In genomic region chr10:74122060-74122459, GRCh38 we compare ENCODE assay signal across 24 cellular contexts. TPM values are rescaled to one million over a fixed set of nuclear protein-coding genes. Genes with fewer than 3 reads are reported as not detected.
DNase-seq lines count a peak whose midpoint lies in the region; ATAC-seq, FAIRE-seq and TF ChIP-seq lines count a peak whose summit lies in the region.
"Had no signal": no experiment of that assay in that cellular context is flagged by ENCODE, and none has a peak within 500 bp of the region (broad histone marks: within the 10 kb centered on the region; RNA-seq: fewer than 3 reads in every experiment).

No MANE protein-coding gene starts in this region.

- no peak overlapping the region for H3K4me2 ChIP-seq in astrocyte (ENCODE audit: low read length)

- ATAC-seq in left ventricle myocardium superior (peak; percentile 19), right cardiac atrium (no peak), HG03521 (IDR thresholded peaks at IDR 0.05; ENCODE audit: unreplicated experiment) (no peak)
- no peak for ATAC-seq in natural killer cell treated with Interleukin-12 subunit alpha and Interleukin-12 subunit beta and Interleukin-15 and Interleukin-18, amount 100 ng/mL, for 72 hours
- ATAC-seq: upper lobe of right lung had no signal

- no peaks in the 10 kb centered on the region for H3K4me1 ChIP-seq in right cardiac atrium (ENCODE audit: control insufficient read depth, insufficient read depth, low read length)
- H3K4me1 ChIP-seq in astrocyte (ENCODE audit: insufficient read depth, low read length) = peaks cover 5% of the 10 kb centered on the region

- no peaks in the 10 kb centered on the region for H3K79me2 ChIP-seq in astrocyte (ENCODE audit: insufficient read depth, low read length)

- TF ChIP-seq CTCF in astrocyte (IDR thresholded peaks at IDR 0.05; ENCODE audit: insufficient read depth, low read depth, low read length) = no peak

- H3K36me3 ChIP-seq in astrocyte (ENCODE audit: insufficient read depth, low read length) = peaks cover 63% of the 10 kb centered on the region

- peaks cover 47% of the 10 kb centered on the region for H4K20me1 ChIP-seq in astrocyte (ENCODE audit: insufficient read depth, low read length)

- POLR2A ChIA-PET in activated CD4-positive, alpha-beta T cell treated with anti-CD3 and anti-CD28 coated beads, Interleukin-2, amount 10 ng/mL, durations not matched to agents 7 days and 5 days (lab: Charles Lee) = no interaction called here

- H2AFZ ChIP-seq in astrocyte (ENCODE audit: low read depth, low read length) = no peak overlapping the region

- H3K27me3 ChIP-seq in right cardiac atrium (ENCODE audit: control insufficient read depth, insufficient read depth) = no peaks in the 10 kb centered on the region
- H3K27me3 ChIP-seq in astrocyte (ENCODE audit: insufficient read depth, low read length) = no peaks in the 10 kb centered on the region
- H3K27me3 ChIP-seq: upper lobe of right lung had no signal

- H3K9me3 ChIP-seq in right cardiac atrium (ENCODE audit: control insufficient read depth, low read length) (no peaks in the 10 kb centered on the region), astrocyte (ENCODE audit: insufficient read depth, low read depth, low read length) (no peaks in the 10 kb centered on the region)
- H3K9me3 ChIP-seq: HAP-1, upper lobe of right lung had no signal

- no peaks in the 10 kb centered on the region for H3K9me3 Mint-ChIP-seq in astrocyte (ENCODE audit: unreplicated experiment)
- no peaks in the 10 kb centered on the region for H3K9me3 Mint-ChIP-seq in natural killer cell treated with Interleukin-12 subunit alpha and Interleukin-12 subunit beta and Interleukin-15 and Interleukin-18, amount 100 ng/mL, for 72 hours
- H3K9me3 Mint-ChIP-seq in activated CD4-positive, alpha-beta T cell treated with anti-CD3 and anti-CD28 coated beads, Interleukin-2, amount 10 ng/mL, durations not matched to agents 7 days and 5 days = no peaks in the 10 kb centered on the region
- H3K9me3 Mint-ChIP-seq: activated naive CD8-positive, alpha-beta T cell treated with anti-CD3 and anti-CD28 coated beads, Interleukin-2, amount 10 ng/mL, durations not matched to agents 7 days and 5 days had no signal

- WGBS in right cardiac atrium = 54% methylated on average over 3 of the region's 3 CpGs

- no peak for FAIRE-seq in astrocyte (lab: Jason Lieb, UNC)
- FAIRE-seq: endometrium had no signal

- peaks cover 10% of the 10 kb centered on the region for H3K36me3 Mint-ChIP-seq in astrocyte (ENCODE audit: low read depth, unreplicated experiment)
- peaks cover 37% of the 10 kb centered on the region for H3K36me3 Mint-ChIP-seq in natural killer cell treated with Interleukin-12 subunit alpha and Interleukin-12 subunit beta and Interleukin-15 and Interleukin-18, amount 100 ng/mL, for 72 hours
- H3K36me3 Mint-ChIP-seq in activated CD4-positive, alpha-beta T cell treated with anti-CD3 and anti-CD28 coated beads, Interleukin-2, amount 10 ng/mL, durations not matched to agents 7 days and 5 days (ENCODE audit: low read depth) = peaks cover 61% of the 10 kb centered on the region

- H3K4me3 ChIP-seq in right cardiac atrium (ENCODE audit: low read length) (no peak overlapping the region), astrocyte (ENCODE audit: insufficient read depth, low read depth, low read length) (no peak overlapping the region)
- H3K4me3 ChIP-seq: coronary artery, HAP-1, lung, SK-N-MC, upper lobe of right lung had no signal

- H3K27ac ChIP-seq in right cardiac atrium (ENCODE audit: low read length) (no peak overlapping the region), astrocyte (ENCODE audit: low read depth, low read length) (no peak overlapping the region)
- H3K27ac ChIP-seq: C4-2B, RWPE1, SK-N-MC, upper lobe of right lung had no signal

- H3K9ac ChIP-seq in astrocyte (ENCODE audit: low read length) = no peak overlapping the region

- H3K4me1 Mint-ChIP-seq in astrocyte (ENCODE audit: low read depth, unreplicated experiment) = peaks cover 28% of the 10 kb centered on the region
- peaks cover 7 to 24% of the 10 kb centered on the region in 2 donors for H3K4me1 Mint-ChIP-seq in natural killer cell treated with Interleukin-12 subunit alpha and Interleukin-12 subunit beta and Interleukin-15 and Interleukin-18, amount 100 ng/mL, for 72 hours (ENCODE audit: low read depth in 2 of 2)
- H3K4me1 Mint-ChIP-seq in activated CD4-positive, alpha-beta T cell treated with anti-CD3 and anti-CD28 coated beads, Interleukin-2, amount 10 ng/mL, durations not matched to agents 7 days and 5 days = no peaks in the 10 kb centered on the region

- intact Hi-C loops in left ventricle myocardium superior (cut with micrococcal nuclease) (no loop called here), right cardiac atrium (cut with DNase I) (no loop called here)

- H3K4me3 Mint-ChIP-seq in astrocyte (ENCODE audit: unreplicated experiment) = no peak overlapping the region
- no peak overlapping the region for H3K4me3 Mint-ChIP-seq in natural killer cell treated with Interleukin-12 subunit alpha and Interleukin-12 subunit beta and Interleukin-15 and Interleukin-18, amount 100 ng/mL, for 72 hours
- H3K4me3 Mint-ChIP-seq in activated CD4-positive, alpha-beta T cell treated with anti-CD3 and anti-CD28 coated beads, Interleukin-2, amount 10 ng/mL, durations not matched to agents 7 days and 5 days = no peak overlapping the region
- H3K4me3 Mint-ChIP-seq: activated naive CD8-positive, alpha-beta T cell treated with anti-CD3 and anti-CD28 coated beads, Interleukin-2, amount 10 ng/mL, durations not matched to agents 7 days and 5 days had no signal

- no peaks in the 10 kb centered on the region for H3K27me3 Mint-ChIP-seq in astrocyte (ENCODE audit: low read depth, unreplicated experiment)
- no peaks in the 10 kb centered on the region for H3K27me3 Mint-ChIP-seq in natural killer cell treated with Interleukin-12 subunit alpha and Interleukin-12 subunit beta and Interleukin-15 and Interleukin-18, amount 100 ng/mL, for 72 hours
- H3K27me3 Mint-ChIP-seq in activated CD4-positive, alpha-beta T cell treated with anti-CD3 and anti-CD28 coated beads, Interleukin-2, amount 10 ng/mL, durations not matched to agents 7 days and 5 days = no peaks in the 10 kb centered on the region
- H3K27me3 Mint-ChIP-seq: activated naive CD8-positive, alpha-beta T cell treated with anti-CD3 and anti-CD28 coated beads, Interleukin-2, amount 10 ng/mL, durations not matched to agents 7 days and 5 days had no signal

- DNase-seq in left ventricle myocardium superior (no peak), right cardiac atrium (no peak), astrocyte (ENCODE audit: low read depth) (no peak), NCI-H2107 treated with DMSO at 0.1 percent for 48 hours (lab: John Stamatoyannopoulos, UW; ENCODE audit: unreplicated experiment) (no peak)
- no peak for DNase-seq in natural killer cell treated with Interleukin-12 subunit alpha and Interleukin-12 subunit beta and Interleukin-15 and Interleukin-18, amount 100 ng/mL, for 72 hours (ENCODE audit: low spot score)
- no peak for DNase-seq in activated CD4-positive, alpha-beta T cell treated with anti-CD3 and anti-CD28 coated beads, Interleukin-2, amount 10 ng/mL, durations not matched to agents 7 days and 5 days
- no peak for DNase-seq in effector CD8-positive, alpha-beta T cell (lab: John Stamatoyannopoulos, UW)
- DNase-seq: activated naive CD8-positive, alpha-beta T cell treated with anti-CD3 and anti-CD28 coated beads, Interleukin-2, amount 10 ng/mL, durations not matched to agents 7 days and 5 days; DMS 273 treated with DMSO at 0.1 percent for 48 hours; Karpas-422; NCI-H187; NCI-H2227 treated with DMSO at 0.1 percent for 48 hours; retina; stimulated activated CD4-positive, alpha-beta T cell treated with anti-CD3 and anti-CD28 coated beads, Interleukin-12 subunit alpha, Interleukin-12 subunit beta, amount 100 ng/mL, for 4 hours; stimulated activated CD4-positive, alpha-beta T cell treated with anti-CD3 and anti-CD28 coated beads, Interleukin-4, amount 100 ng/mL, for 4 hours; upper lobe of right lung had no signal

- CTCF ChIA-PET in activated CD4-positive, alpha-beta T cell treated with anti-CD3 and anti-CD28 coated beads, Interleukin-2, amount 10 ng/mL, durations not matched to agents 7 days and 5 days (lab: Charles Lee) = interaction anchor here (1.0 to 1.5 kb wide), 2 partner anchors 9 kb away, joined by 3 to 7 read pairs; no protein-coding TSS in a partner anchor

- H3K27ac Mint-ChIP-seq in astrocyte (ENCODE audit: unreplicated experiment) = peak overlapping the region; percentile 63
- peak overlapping the region; percentile 1 to 72 for H3K27ac Mint-ChIP-seq in natural killer cell treated with Interleukin-12 subunit alpha and Interleukin-12 subunit beta and Interleukin-15 and Interleukin-18, amount 100 ng/mL, for 72 hours
- H3K27ac Mint-ChIP-seq in activated CD4-positive, alpha-beta T cell treated with anti-CD3 and anti-CD28 coated beads, Interleukin-2, amount 10 ng/mL, durations not matched to agents 7 days and 5 days = no peak overlapping the region
- H3K27ac Mint-ChIP-seq: activated naive CD8-positive, alpha-beta T cell treated with anti-CD3 and anti-CD28 coated beads, Interleukin-2, amount 10 ng/mL, durations not matched to agents 7 days and 5 days had no signal

RNA-seq across cellular contexts. Expression of gene AP3M1, which starts 28.6 kb away (rescaled TPM):
- total RNA-seq in left ventricle myocardium superior = 27.9 TPM
- 10 to 100 TPM; 23.3 to 29.5 (median 27.4) TPM for total RNA-seq in right cardiac atrium
- polyA plus RNA-seq in right cardiac atrium = 12.6 TPM
- 45.9 and 50.0 TPM in 2 replicates for total RNA-seq in astrocyte
- total RNA-seq in natural killer cell treated with Interleukin-12 subunit alpha and Interleukin-12 subunit beta and Interleukin-15 and Interleukin-18, amount 100 ng/mL, for 72 hours = 10 to 100 TPM; 53.3 to 60.7 TPM
- total RNA-seq in activated CD4-positive, alpha-beta T cell treated with anti-CD3 and anti-CD28 coated beads, Interleukin-2, amount 10 ng/mL, durations not matched to agents 7 days and 5 days = 10 to 100 TPM; 42.0 to 50.5 TPM

RNA-seq across cellular contexts. Expression of gene ADK, which starts 29.0 kb away (rescaled TPM):
- 47.2 TPM for total RNA-seq in left ventricle myocardium superior
- total RNA-seq in right cardiac atrium = 10 to 100 TPM; 34.5 to 42.2 (median 40.3) TPM
- 41.0 TPM for polyA plus RNA-seq in right cardiac atrium
- 58.3 and 62.0 TPM in 2 replicates for total RNA-seq in astrocyte
- 10 to 100 TPM; 18.9 to 49.5 TPM for total RNA-seq in natural killer cell treated with Interleukin-12 subunit alpha and Interleukin-12 subunit beta and Interleukin-15 and Interleukin-18, amount 100 ng/mL, for 72 hours
- total RNA-seq in activated CD4-positive, alpha-beta T cell treated with anti-CD3 and anti-CD28 coated beads, Interleukin-2, amount 10 ng/mL, durations not matched to agents 7 days and 5 days = 10 to 100 TPM; 36.8 to 38.5 TPM
